ENCODE assay signal across 18 cellular contexts in the genomic region with DNA sequence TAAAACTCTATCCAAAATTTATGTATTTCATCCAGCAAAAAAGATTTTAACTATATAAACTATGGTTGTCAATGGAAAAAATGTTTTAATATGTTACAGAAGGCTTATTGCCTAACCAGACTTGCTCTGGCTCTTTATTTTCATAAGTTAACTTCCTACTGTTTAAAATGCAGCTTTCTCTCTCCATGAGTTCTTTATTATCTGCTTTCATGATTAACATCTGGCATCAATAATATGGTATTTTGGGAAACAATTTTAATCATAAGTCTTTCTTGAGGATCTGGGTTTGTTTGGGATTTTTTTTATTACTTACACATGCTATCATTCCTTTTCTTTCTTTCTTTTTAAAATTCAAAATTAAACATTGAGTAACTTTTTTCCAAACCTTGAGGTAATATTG. TPM values are rescaled to one million over a fixed set of nuclear protein-coding genes. Genes with fewer than 3 reads are reported as not detected.
"Had no signal": no experiment of that assay in that cellular context is flagged by ENCODE, and none has a peak within 500 bp of the region (broad histone marks: within the 10 kb centered on the region; RNA-seq: fewer than 3 reads in every experiment).

No MANE protein-coding gene starts in this region.

- H3K9me3 ChIP-seq: ascending aorta, mucosa of descending colon, psoas muscle, sigmoid colon had no signal

- DNase-seq: activated CD4-positive, alpha-beta T cell treated with anti-CD3 and anti-CD28 coated beads for 36 hours; activated CD8-positive, alpha-beta memory T cell treated with anti-CD3 and anti-CD28 coated beads, Interleukin-2, amount 50 U/mL, for 48 hours; activated CD8-positive, alpha-beta T cell treated with anti-CD3 and anti-CD28 coated beads, Interleukin-2, amount 10 ng/mL, durations not matched to agents 7 days and 5 days; hypothalamus; mucosa of descending colon; natural killer cell; nucleus accumbens; psoas muscle; sigmoid colon; stimulated activated CD4-positive, alpha-beta T cell treated with anti-CD3 and anti-CD28 coated beads, Interleukin-12 subunit alpha, Interleukin-12 subunit beta, amount 100 ng/mL, for 4 hours; stimulated activated CD4-positive, alpha-beta T cell treated with anti-CD3 and anti-CD28 coated beads, Interleukin-2, amount 100 ng/mL, for 48 hours; stimulated activated naive CD4-positive, alpha-beta T cell treated with Interleukin-2 at 50 U/mL for 16 hours; T-helper 1 cell had no signal

- H3K27me3 ChIP-seq: ascending aorta, sigmoid colon had no signal

- H3K36me3 ChIP-seq: ascending aorta, sigmoid colon had no signal

- ATAC-seq: activated CD4-positive, alpha-beta T cell treated with anti-CD3 and anti-CD28 coated beads for 36 hours; activated CD8-positive, alpha-beta T cell treated with anti-CD3 and anti-CD28 coated beads, Interleukin-2, amount 10 ng/mL, durations not matched to agents 7 days and 5 days; mucosa of descending colon; natural killer cell; psoas muscle had no signal

- H3K27ac ChIP-seq: ascending aorta, psoas muscle, VCaP had no signal

- H3K4me3 ChIP-seq: ascending aorta, lung, mucosa of descending colon, psoas muscle, sigmoid colon had no signal

- H3K4me1 ChIP-seq: ascending aorta, psoas muscle had no signal

RNA-seq across cellular contexts. Expression of gene KERA, which starts 20.5 kb away (rescaled TPM):
- total RNA-seq: activated CD4-positive, alpha-beta T cell treated with anti-CD3 and anti-CD28 coated beads for 36 hours; activated CD8-positive, alpha-beta T cell treated with anti-CD3 and anti-CD28 coated beads, Interleukin-2, amount 10 ng/mL, durations not matched to agents 7 days and 5 days; ascending aorta; endothelial cell of umbilical vein; fibroblast of lung; natural killer cell; sigmoid colon had no signal

RNA-seq across cellular contexts. Expression of gene EPYC, which starts 32.5 kb away (rescaled TPM):
- total RNA-seq: activated CD4-positive, alpha-beta T cell treated with anti-CD3 and anti-CD28 coated beads for 36 hours; activated CD8-positive, alpha-beta T cell treated with anti-CD3 and anti-CD28 coated beads, Interleukin-2, amount 10 ng/mL, durations not matched to agents 7 days and 5 days; ascending aorta; endothelial cell of umbilical vein; fibroblast of lung; mucosa of descending colon; natural killer cell; psoas muscle; sigmoid colon had no signal
